Comparison of ENCODE assay signal across 1 cellular context in the genomic region with DNA sequence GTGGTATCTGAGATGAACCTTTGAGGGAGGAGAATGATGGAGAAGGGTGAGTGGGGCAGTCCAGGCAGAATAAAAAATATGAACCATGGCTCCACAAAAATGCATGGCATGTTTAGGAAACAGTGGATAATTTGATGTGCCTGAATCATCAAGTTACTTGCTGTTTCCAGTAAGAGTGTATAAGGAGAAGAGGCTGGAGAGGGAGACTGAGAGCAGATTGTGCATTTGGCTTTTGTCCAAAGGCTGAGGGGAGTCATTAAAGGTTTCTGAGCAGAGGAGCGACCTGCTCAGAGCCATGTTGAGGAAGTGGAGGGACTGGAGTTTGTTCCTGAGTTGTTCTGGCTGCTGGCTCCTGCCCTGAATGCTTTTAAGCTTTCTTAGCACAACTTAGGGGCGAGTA.
TF ChIP-seq lines count a peak whose summit lies in the region.

No MANE protein-coding gene starts in this region.

TF ChIP-seq in K562, 482 proteins besides CTCF, POLR2A, EP300 and RAD21 (continued from another document):
- TF ChIP-seq DLX4 (CRISPR knock-in tag; IDR thresholded peaks at IDR 0.05) (no peak), NCOA2 (IDR thresholded peaks at IDR 0.05; ENCODE audit: partially characterized antibody in 2 of 2) (no peak), RBBP5 (IDR thresholded peaks at IDR 0.05; ENCODE audit: borderline replicate concordance, insufficient read depth, low read length, poor library complexity, severe bottlenecking) (no peak), ETV6 (IDR thresholded peaks at IDR 0.05; ENCODE audit: borderline replicate concordance in 1 of 2, low read depth in 2 of 2, low read length in 1 of 2) (no peak), ETV6 (CRISPR knock-in tag; IDR thresholded peaks at IDR 0.05; ENCODE audit: borderline replicate concordance) (no peak)
